6 cellular contexts compared by ENCODE assay signal in the genomic region with DNA sequence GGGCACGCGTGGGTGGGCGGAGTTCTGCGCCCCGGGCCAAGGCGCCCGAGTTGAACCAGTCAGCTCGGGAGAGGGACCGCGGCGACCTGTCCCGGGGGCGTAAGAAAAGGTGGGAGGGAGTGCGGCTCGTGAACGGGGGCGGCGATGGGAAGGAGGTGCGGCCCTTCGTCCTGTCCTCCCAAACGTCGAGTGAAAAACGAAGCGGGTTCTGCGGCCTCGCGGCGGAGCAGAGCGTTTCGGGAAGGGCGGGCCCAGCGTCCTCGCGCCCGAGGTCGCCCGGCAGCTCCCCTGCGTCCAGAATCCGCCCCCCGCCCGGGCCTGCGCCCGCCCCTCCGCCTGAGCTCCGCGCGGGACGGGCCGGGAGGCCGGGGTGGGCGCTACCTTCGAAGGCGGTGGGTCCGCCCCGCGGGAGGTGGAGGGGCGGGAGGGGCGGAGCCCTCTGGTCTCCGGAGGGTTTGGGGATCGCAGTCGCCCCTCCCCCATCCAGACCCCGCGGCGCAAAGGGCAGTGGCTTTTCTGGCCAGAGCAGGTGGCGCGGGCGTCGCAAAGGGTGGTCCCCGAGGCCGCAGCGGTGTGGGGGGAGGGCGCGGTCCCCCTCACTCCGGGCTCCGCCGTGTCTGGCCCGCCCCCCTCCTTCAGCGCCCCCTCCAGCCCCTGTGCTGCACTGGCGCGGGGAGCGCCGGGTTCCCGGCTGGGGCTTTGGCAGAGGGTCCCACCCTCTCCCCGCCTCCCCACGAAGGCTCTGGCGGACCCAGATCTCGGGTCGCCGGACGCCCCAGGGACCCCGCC.
A peak's percentile ranks its signal among the peaks of the same experiment; 100 is the strongest.
DNase-seq lines count a peak whose midpoint lies in the region; ATAC-seq and TF ChIP-seq lines count a peak whose summit lies in the region.

No MANE protein-coding gene starts in this region.

- H2AFZ ChIP-seq in neuron (ENCODE audit: low read depth, low read length), result no peak overlapping the region

- no peaks in the 10 kb centered on the region for H3K27me3 ChIP-seq in brain microvascular endothelial cell (replicated peaks)
- no peaks in the 10 kb centered on the region for H3K27me3 ChIP-seq in neuron (ENCODE audit: insufficient read depth, low read length)

- no peaks in the 10 kb centered on the region for H3K9me3 ChIP-seq in neuron (ENCODE audit: low read length)

- H3K36me3 ChIP-seq in brain microvascular endothelial cell (replicated peaks) (no peaks in the 10 kb centered on the region), neuron (ENCODE audit: insufficient read depth, low read length) (peaks cover 10% of the 10 kb centered on the region)

- H3K27ac ChIP-seq in brain microvascular endothelial cell, result no peak overlapping the region

- no peak for ATAC-seq in HG02981 (IDR thresholded peaks at IDR 0.05; ENCODE audit: unreplicated experiment)

- DNase-seq in stimulated activated CD4-positive, alpha-beta T cell treated with anti-CD3 and anti-CD28 coated beads, Interleukin-12 subunit alpha, Interleukin-12 subunit beta, amount 100 ng/mL, for 4 hours, result peak; percentile 42
- DNase-seq in stimulated activated CD4-positive, alpha-beta T cell treated with anti-CD3 and anti-CD28 coated beads, Interleukin-1b, Interleukin-23, amount 100 ng/mL, for 48 hours, result no peak
- DNase-seq in brain microvascular endothelial cell (no peak), DMS153 (lab: John Stamatoyannopoulos, UW) (no peak)

- no peak for TF ChIP-seq CTCF in brain microvascular endothelial cell (IDR thresholded peaks at IDR 0.05; ENCODE audit: low read depth, low read length, missing control alignments)

- in situ Hi-C loops in brain microvascular endothelial cell (cut with HindIII; ENCODE audit: low pct_ligation_motif_present, low sequenced_read_pairs), result no loop called here

- peaks cover 25% of the 10 kb centered on the region for H3K4me1 ChIP-seq in neuron (ENCODE audit: insufficient read depth, low read length)

- H3K4me3 ChIP-seq in brain microvascular endothelial cell (ENCODE audit: low read depth, low read length) (peak overlapping the region; percentile 49), neuron (ENCODE audit: low read length) (peak overlapping the region; percentile 88)
